ENCODE assay signal across 11 cellular contexts in genomic region chr1:219928791-219929118, GRCh38. TPM values are rescaled to one million over a fixed set of nuclear protein-coding genes. Genes with fewer than 3 reads are reported as not detected.
DNase-seq lines count a peak whose midpoint lies in the region; ATAC-seq, FAIRE-seq and TF ChIP-seq lines count a peak whose summit lies in the region.
"Had no signal": no experiment of that assay in that cellular context is flagged by ENCODE, and none has a peak within 500 bp of the region (broad histone marks: within the 10 kb centered on the region; RNA-seq: fewer than 3 reads in every experiment).

No MANE protein-coding gene starts in this region.

- H3K27me3 Mint-ChIP-seq in activated CD4-positive, alpha-beta T cell treated with anti-CD3 and anti-CD28 coated beads, Interleukin-2, amount 10 ng/mL, durations not matched to agents 24 days and 14 days = peaks cover 51% of the 10 kb centered on the region

- SMC1A ChIA-PET in GM12878 (lab: Charles Lee; ENCODE audit: uncharacterized antibody, unreplicated experiment) = no interaction called here

- H3K36me3 ChIP-seq in GM12878 (ENCODE audit: control insufficient read depth in 2 of 2, insufficient read depth in 2 of 2, low read length in 1 of 2) = no peaks in the 10 kb centered on the region
- H3K36me3 ChIP-seq in HepG2 (replicated peaks in 1 of 2; ENCODE audit: control insufficient read depth in 1 of 2, insufficient read depth in 2 of 2, low read length in 2 of 2) = peaks cover 0 to 9% of the 10 kb centered on the region in 2 experiments; a peak in 2 of 5 replicates

- intact Hi-C loops in activated CD4-positive, alpha-beta T cell treated with anti-CD3 and anti-CD28 coated beads, Interleukin-2, amount 10 ng/mL, durations not matched to agents 24 days and 14 days (cut with micrococcal nuclease) = no loop called here
- intact Hi-C loops in GM12878 (cut with micrococcal nuclease; ENCODE audit: unreplicated experiment) (no loop called here), HepG2 (cut with micrococcal nuclease; ENCODE audit: unreplicated experiment) (loop anchor here (10.0 kb wide), 1 partner anchor 94 kb away; no protein-coding TSS in a partner anchor)

- DNase-seq in activated CD4-positive, alpha-beta T cell treated with anti-CD3 and anti-CD28 coated beads, Interleukin-2, amount 10 ng/mL, durations not matched to agents 24 days and 14 days = no peak
- DNase-seq in activated CD4-positive, alpha-beta T cell treated with anti-CD3 and anti-CD28 coated beads, Interleukin-2, amount 50 U/mL, for 48 hours = no peak
- no peak for DNase-seq in GM12878 (ENCODE audit: low read depth, low spot score)
- no peak for DNase-seq in HepG2 (ENCODE audit: low spot score)
- DNase-seq in stimulated activated effector memory CD8-positive, alpha-beta T cell treated with anti-CD3 and anti-CD28 coated beads, Interleukin-12 subunit alpha, Interleukin-12 subunit beta, amount 100 ng/mL, for 72 hours (ENCODE audit: low spot score in 2 of 2) = no peak
- no peak for DNase-seq in NAMALWA (ENCODE audit: low spot score)
- DNase-seq: activated CD4-positive, alpha-beta T cell treated with anti-CD3 and anti-CD28 coated beads, Interleukin-2, amount 50 U/mL, for 1 hour had no signal

- TF ChIP-seq EP300 in GM12878 (IDR thresholded peaks at IDR 0.05; ENCODE audit: borderline replicate concordance in 1 of 2, control insufficient read depth in 1 of 2, low read depth in 2 of 2, low read length in 2 of 2) (no peak), HepG2 (IDR thresholded peaks at IDR 0.05; ENCODE audit: low read depth in 2 of 2, low read length in 2 of 2) (no peak), HepG2 (CRISPR knock-in tag; IDR thresholded peaks at IDR 0.05; ENCODE audit: borderline replicate concordance) (no peak)

- H3K27me3 ChIP-seq in GM12878 (replicated peaks in 1 of 2; ENCODE audit: control insufficient read depth in 2 of 2, insufficient read depth in 2 of 2, low read length in 1 of 2) (peaks cover 7 to 14% of the 10 kb centered on the region in 2 experiments), HepG2 (ENCODE audit: control insufficient read depth in 1 of 2, insufficient read depth in 2 of 2, low read length in 2 of 2) (no peaks in the 10 kb centered on the region; a peak in 1 of 5 replicates)

- no peaks in the 10 kb centered on the region for H4K20me1 ChIP-seq in GM12878 (ENCODE audit: control insufficient read depth, insufficient read depth)
- H4K20me1 ChIP-seq in HepG2 (ENCODE audit: insufficient read depth, low read length) = no peaks in the 10 kb centered on the region

- H3K4me3 ChIP-seq in GM12878 (no peak overlapping the region), HepG2 (replicated peaks in 1 of 3; ENCODE audit: insufficient read depth in 1 of 3, low read depth in 2 of 3, low read length in 3 of 3) (peak overlapping the region; percentile 71 to 90 (median 81))

- no peak overlapping the region for H3K27ac Mint-ChIP-seq in activated CD4-positive, alpha-beta T cell treated with anti-CD3 and anti-CD28 coated beads, Interleukin-2, amount 10 ng/mL, durations not matched to agents 24 days and 14 days
- no peak overlapping the region for H3K27ac Mint-ChIP-seq in stimulated activated effector memory CD8-positive, alpha-beta T cell treated with anti-CD3 and anti-CD28 coated beads, Interleukin-12 subunit alpha, Interleukin-12 subunit beta, amount 100 ng/mL, for 72 hours

- H3K79me2 ChIP-seq in GM12878 (ENCODE audit: control insufficient read depth, insufficient read depth, low read length) (no peaks in the 10 kb centered on the region), HepG2 (ENCODE audit: insufficient read depth, low read length) (peaks cover 13% of the 10 kb centered on the region)

- H2AFZ ChIP-seq in GM12878 (ENCODE audit: control insufficient read depth, low read depth, low read length) = no peak overlapping the region
- H2AFZ ChIP-seq in HepG2 (ENCODE audit: low read length) = peak overlapping the region; percentile 42

- POLR2A ChIA-PET in GM12878 (lab: Charles Lee) = no interaction called here
- POLR2A ChIA-PET in HepG2 (lab: Yijun Ruan, JAX) = interaction anchor here (1.0 to 1.4 kb wide), 2 partner anchors 89 to 118 kb away, joined by 3 read pairs; partner anchors contain the start of gene EPRS1

- WGBS in GM12878 (ENCODE audit: insufficient coverage, insufficient replicate concordance, low lambda C conversion rate, missing lambda C conversion rate) = 56% methylated on average over 13 of the region's 13 CpGs
- 27% methylated on average over 3 of the region's 13 CpGs for WGBS in HepG2 (ENCODE audit: low lambda C conversion rate)

- peak overlapping the region; percentile 64 for H3K4me3 Mint-ChIP-seq in activated CD4-positive, alpha-beta T cell treated with anti-CD3 and anti-CD28 coated beads, Interleukin-2, amount 10 ng/mL, durations not matched to agents 24 days and 14 days
- H3K4me3 Mint-ChIP-seq in stimulated activated effector memory CD8-positive, alpha-beta T cell treated with anti-CD3 and anti-CD28 coated beads, Interleukin-12 subunit alpha, Interleukin-12 subunit beta, amount 100 ng/mL, for 72 hours = peak overlapping the region; percentile 46

- FAIRE-seq in GM12878 (lab: Jason Lieb, UNC) (no peak), HepG2 (lab: Jason Lieb, UNC) (no peak)
- FAIRE-seq: RCC 7860 had no signal

- BruUV-seq in GM12878 (replicated peaks; lab: Mats Ljungman, UMichigan) (no TSS peak), HepG2 (replicated peaks; lab: Mats Ljungman, UMichigan) (no TSS peak)

- in situ Hi-C loops in GM12878 (cut with MboI) = no loop called here
- in situ Hi-C loops in HepG2 (cut with HindIII; ENCODE audit: extremely low pct_ligation_motif_present, low pct_unique_long_range_greater_than_20kb) = no loop called here

- H3K27ac ChIP-seq in GM12878 (ENCODE audit: control insufficient read depth, insufficient read depth) = no peak overlapping the region
- peak overlapping the region; percentile 84 for H3K27ac ChIP-seq in HepG2 (ENCODE audit: extremely low read length, insufficient read depth, low read length)

- no peak for TF ChIP-seq POLR2A in GM12878 (IDR thresholded peaks at IDR 0.05; ENCODE audit: low read depth, low read length)
- TF ChIP-seq POLR2A in HepG2 (IDR thresholded peaks at IDR 0.05; ENCODE audit: insufficient read depth in 1 of 2, low read depth in 2 of 2, low read length in 2 of 2) = peak in 1 of 2 experiments; percentile 27; a peak in 1 of 4 replicates

- H3K36me3 Mint-ChIP-seq in activated CD4-positive, alpha-beta T cell treated with anti-CD3 and anti-CD28 coated beads, Interleukin-2, amount 10 ng/mL, durations not matched to agents 24 days and 14 days (ENCODE audit: low read depth) = no peaks in the 10 kb centered on the region
- no peaks in the 10 kb centered on the region for H3K36me3 Mint-ChIP-seq in stimulated activated effector memory CD8-positive, alpha-beta T cell treated with anti-CD3 and anti-CD28 coated beads, Interleukin-12 subunit alpha, Interleukin-12 subunit beta, amount 100 ng/mL, for 72 hours

- H3K9me3 ChIP-seq in GM12878 (replicated peaks; ENCODE audit: control insufficient read depth, insufficient read depth, low read length) = no peaks in the 10 kb centered on the region
- no peaks in the 10 kb centered on the region for H3K9me3 ChIP-seq in HepG2 (ENCODE audit: low read length)

- RAD21 ChIA-PET in GM12878 (lab: Charles Lee; ENCODE audit: unreplicated experiment) = no interaction called here

- TF ChIP-seq CTCF in GM12878 (IDR thresholded peaks at IDR 0.05 in 2 of 3, conservative IDR thresholded peaks at IDR 0.05 in 1 of 3; ENCODE audit: control insufficient read depth in 2 of 3, extremely low read depth in 1 of 3, insufficient read depth in 1 of 3, low read depth in 3 of 3, low read length in 3 of 3) = no peak
- TF ChIP-seq CTCF in HepG2 (CRISPR knock-in tag; IDR thresholded peaks at IDR 0.05) = no peak; the same call in 1 of the 2 replicates

- H3K4me1 ChIP-seq in GM12878 (ENCODE audit: control insufficient read depth, insufficient read depth, low read length) (no peaks in the 10 kb centered on the region; the same call in 1 of the 2 replicates), HepG2 (ENCODE audit: insufficient read depth, low read length) (peaks cover 71% of the 10 kb centered on the region)

- CTCF ChIA-PET in GM12878 (lab: Yijun Ruan, JAX) = no interaction called here
- CTCF ChIA-PET in HepG2 (lab: Yijun Ruan, JAX; ENCODE audit: low intra/inter-chr PET ratio, low total read pairs) = no interaction called here

- TF ChIP-seq RAD21 in GM12878 (IDR thresholded peaks at IDR 0.05; ENCODE audit: insufficient read depth, low read depth, low read length) = no peak
- no peak for TF ChIP-seq RAD21 in HepG2 (CRISPR knock-in tag; IDR thresholded peaks at IDR 0.05)

- H3K4me1 Mint-ChIP-seq in activated CD4-positive, alpha-beta T cell treated with anti-CD3 and anti-CD28 coated beads, Interleukin-2, amount 10 ng/mL, durations not matched to agents 24 days and 14 days = peaks cover 5% of the 10 kb centered on the region
- peaks cover 7% of the 10 kb centered on the region for H3K4me1 Mint-ChIP-seq in stimulated activated effector memory CD8-positive, alpha-beta T cell treated with anti-CD3 and anti-CD28 coated beads, Interleukin-12 subunit alpha, Interleukin-12 subunit beta, amount 100 ng/mL, for 72 hours

- H3K9ac ChIP-seq in GM12878 (ENCODE audit: control insufficient read depth, insufficient read depth, low read length) (no peak overlapping the region), HepG2 (ENCODE audit: insufficient read depth, low read depth, low read length) (peak overlapping the region; percentile 79; the same call in 1 of the 2 replicates)

- ATAC-seq in GM12878 (no peak), HepG2 (no peak; the same call in 2 of the 3 replicates), HG02870 (IDR thresholded peaks at IDR 0.05; ENCODE audit: unreplicated experiment) (no peak), HG02840 (IDR thresholded peaks at IDR 0.05; ENCODE audit: low FRiP score, unreplicated experiment) (no peak)
- peak; percentile 12 for ATAC-seq in stimulated activated effector memory CD8-positive, alpha-beta T cell treated with anti-CD3 and anti-CD28 coated beads, Interleukin-12 subunit alpha, Interleukin-12 subunit beta, amount 100 ng/mL, for 72 hours

- H3K4me2 ChIP-seq in GM12878 (ENCODE audit: control insufficient read depth, insufficient read depth) = peak overlapping the region; percentile 66
- H3K4me2 ChIP-seq in HepG2 (ENCODE audit: low read depth, low read length) = peak overlapping the region; percentile 86

- no peaks in the 10 kb centered on the region for H3K9me3 Mint-ChIP-seq in activated CD4-positive, alpha-beta T cell treated with anti-CD3 and anti-CD28 coated beads, Interleukin-2, amount 10 ng/mL, durations not matched to agents 24 days and 14 days
- H3K9me3 Mint-ChIP-seq in stimulated activated effector memory CD8-positive, alpha-beta T cell treated with anti-CD3 and anti-CD28 coated beads, Interleukin-12 subunit alpha, Interleukin-12 subunit beta, amount 100 ng/mL, for 72 hours = no peaks in the 10 kb centered on the region

RNA-seq across cellular contexts. Expression of gene SLC30A10, which starts 0.4 kb away (rescaled TPM):
- not detected in 2 replicates for total RNA-seq in activated CD4-positive, alpha-beta T cell treated with anti-CD3 and anti-CD28 coated beads, Interleukin-2, amount 10 ng/mL, durations not matched to agents 24 days and 14 days
- total RNA-seq in GM12878 (2013; cell fraction: nucleolus; rRNA removed) = not detected in 2 replicates
- not detected in 2 replicates for total RNA-seq in GM12878 (2014; rRNA removed)
- total RNA-seq in GM12878 (2014; rRNA removed; fragmentation: Illumina TruSeq; extraction: Trizol) = not detected in 2 replicates
- total RNA-seq in GM12878 (2021) = not detected in 2 replicates
- polyA plus RNA-seq in GM12878 (2011; ENCODE audit: low read depth) = not detected
- polyA plus RNA-seq in GM12878 (2011; rRNA removed) = not detected in 2 replicates
- polyA plus RNA-seq in GM12878 (2011; cell fraction: cytosol; rRNA removed) = not detected in 2 replicates
- polyA plus RNA-seq in GM12878 (2011; cell fraction: nucleus; rRNA removed) = not detected in 2 replicates
- not detected in 2 replicates for polyA plus RNA-seq in GM12878 (2012)
- not detected in 2 replicates for polyA plus RNA-seq in GM12878 (2014; fragmentation: Illumina TruSeq; extraction: Trizol)
- polyA plus RNA-seq in GM12878 (2014; fragmentation: Nextera tagmentation; extraction: Ambion mirVana) = not detected
- polyA plus RNA-seq in GM12878 (2014; rRNA removed) = not detected in 2 replicates
- not detected for polyA plus RNA-seq in GM12878 (2016; fragmentation: Nextera tagmentation; extraction: Ambion mirVana)
- not detected in 2 replicates for polyA minus RNA-seq in GM12878 (2011; rRNA and poly(A)+ RNA removed)
- polyA minus RNA-seq in GM12878 (2011; cell fraction: cytosol; rRNA and poly(A)+ RNA removed) = not detected in 2 replicates
- polyA minus RNA-seq in GM12878 (2011; cell fraction: nucleus; rRNA and poly(A)+ RNA removed) = not detected in 2 replicates
- total RNA-seq in HepG2 (2016; rRNA removed; fragmentation: Illumina TruSeq; extraction: Trizol) = 14.7 and 30.2 TPM in 2 replicates
- 3.8 and 4.0 TPM in 2 replicates for total RNA-seq in HepG2 (2016; cell fraction: cytosol; rRNA removed; fragmentation: Illumina TruSeq; extraction: Trizol; ENCODE audit: low read depth)
- 13.7 and 28.0 TPM in 2 replicates for total RNA-seq in HepG2 (2016; cell fraction: insoluble cytoplasmic fraction; rRNA removed; fragmentation: Illumina TruSeq; extraction: Trizol)
- total RNA-seq in HepG2 (2016; cell fraction: membrane; rRNA removed; fragmentation: Illumina TruSeq; extraction: Trizol) = 7.4 and 8.2 TPM in 2 replicates
- 32.1 and 39.5 TPM in 2 replicates for total RNA-seq in HepG2 (2016; cell fraction: nucleus; rRNA removed; fragmentation: Illumina TruSeq; extraction: Trizol)
- polyA plus RNA-seq in HepG2 (2011; rRNA removed) = 20.9 and 27.0 TPM in 2 replicates
- 12.2 and 16.2 TPM in 2 replicates for polyA plus RNA-seq in HepG2 (2011; cell fraction: cytosol; rRNA removed)
- 39.6 and 51.3 TPM in 2 replicates for polyA plus RNA-seq in HepG2 (2011; cell fraction: nucleus; rRNA removed)
- 16.5 and 28.2 TPM in 2 replicates for polyA plus RNA-seq in HepG2 (2012)
- polyA plus RNA-seq in HepG2 (2016; cell fraction: cytosol; fragmentation: Illumina TruSeq; extraction: Trizol; ENCODE audit: low read depth) = 1.8 TPM in 2 replicates
- polyA plus RNA-seq in HepG2 (2016; cell fraction: insoluble cytoplasmic fraction; fragmentation: Illumina TruSeq; extraction: Trizol; ENCODE audit: low read depth) = 10.8 and 12.9 TPM in 2 replicates
- polyA plus RNA-seq in HepG2 (2016; cell fraction: membrane; fragmentation: Illumina TruSeq; extraction: Trizol; ENCODE audit: low read depth) = 4.1 and 4.5 TPM in 2 replicates
- 70.7 and 74.5 TPM in 2 replicates for polyA plus RNA-seq in HepG2 (2016; cell fraction: nucleus; fragmentation: Illumina TruSeq; extraction: Trizol; ENCODE audit: insufficient read depth, low read depth)
- polyA minus RNA-seq in HepG2 (2011; rRNA and poly(A)+ RNA removed; ENCODE audit: low replicate concordance) = 24.0 TPM in 1 of 2 replicates, not detected in the other
- 13.0 and 14.8 TPM in 2 replicates for polyA minus RNA-seq in HepG2 (2011; cell fraction: cytosol; rRNA and poly(A)+ RNA removed)
- polyA minus RNA-seq in HepG2 (2011; cell fraction: nucleus; rRNA and poly(A)+ RNA removed) = 18.3 and 33.6 TPM in 2 replicates
- total RNA-seq: A172 had no signal
